Comparison of ENCODE assay signal across 8 cellular contexts in genomic region chr10:96747734-96748550, GRCh38. TPM values are rescaled to one million over a fixed set of nuclear protein-coding genes. Genes with fewer than 3 reads are reported as not detected.
DNase-seq lines count a peak whose midpoint lies in the region; ATAC-seq and TF ChIP-seq lines count a peak whose summit lies in the region.

No MANE protein-coding gene starts in this region.

- CTCF ChIA-PET in activated CD8-positive, alpha-beta T cell treated with anti-CD3 and anti-CD28 coated beads, Interleukin-2, amount 10 ng/mL, durations not matched to agents 7 days and 5 days (lab: Charles Lee), result interaction anchor here (1.2 to 2.1 kb wide), 2 partner anchors 102 to 107 kb away, joined by 3 to 7 read pairs; no protein-coding TSS in a partner anchor

- POLR2A ChIA-PET in activated CD8-positive, alpha-beta T cell treated with anti-CD3 and anti-CD28 coated beads, Interleukin-2, amount 10 ng/mL, durations not matched to agents 7 days and 5 days (lab: Charles Lee), result interaction anchor here (0.6 kb wide), 1 partner anchor 369 kb away, joined by 3 read pairs; no protein-coding TSS in a partner anchor

- H3K27me3 Mint-ChIP-seq in CD4-positive, CD25-positive, alpha-beta regulatory T cell, result peaks cover 6% of the 10 kb centered on the region
- peaks cover 6% of the 10 kb centered on the region for H3K27me3 Mint-ChIP-seq in activated CD8-positive, alpha-beta T cell treated with anti-CD3 and anti-CD28 coated beads, Interleukin-2, amount 10 ng/mL, durations not matched to agents 7 days and 5 days (ENCODE audit: low read depth)

- H3K9me3 ChIP-seq in CD4-positive, CD25-positive, alpha-beta regulatory T cell (ENCODE audit: control insufficient read depth in 2 of 2, low read length in 2 of 2), result no peaks in the 10 kb centered on the region
- H3K9me3 ChIP-seq in tibial artery (no peaks in the 10 kb centered on the region), psoas muscle (no peaks in the 10 kb centered on the region)

- H3K36me3 Mint-ChIP-seq in CD4-positive, CD25-positive, alpha-beta regulatory T cell, result no peaks in the 10 kb centered on the region
- no peaks in the 10 kb centered on the region for H3K36me3 Mint-ChIP-seq in activated CD8-positive, alpha-beta T cell treated with anti-CD3 and anti-CD28 coated beads, Interleukin-2, amount 10 ng/mL, durations not matched to agents 7 days and 5 days (ENCODE audit: low read depth)

- intact Hi-C loops in tibial artery (cut with DNase I; ENCODE audit: low total_unique reads), result no loop called here
- intact Hi-C loops in psoas muscle (cut with DNase I), result loop anchor here in 1 of 2 donors (10.0 kb wide), 1 partner anchor 353 kb away; no protein-coding TSS in a partner anchor

- 64 to 69% (median 64%) methylated on average over 7 of the region's 7 CpGs for WGBS in psoas muscle, 3 donors

- H3K4me3 Mint-ChIP-seq in CD4-positive, CD25-positive, alpha-beta regulatory T cell, result no peak overlapping the region
- H3K4me3 Mint-ChIP-seq in activated CD8-positive, alpha-beta T cell treated with anti-CD3 and anti-CD28 coated beads, Interleukin-2, amount 10 ng/mL, durations not matched to agents 7 days and 5 days, result no peak overlapping the region

- H3K27ac ChIP-seq in CD4-positive, CD25-positive, alpha-beta regulatory T cell (ENCODE audit: insufficient read depth, low read length, poor library complexity, severe bottlenecking), result no peak overlapping the region
- no peak overlapping the region for H3K27ac ChIP-seq in tibial artery
- no peak overlapping the region for H3K27ac ChIP-seq in psoas muscle

- DNase-seq in CD4-positive, CD25-positive, alpha-beta regulatory T cell, result peak in 1 of 3 donors; percentile 48
- DNase-seq in activated CD8-positive, alpha-beta T cell treated with anti-CD3 and anti-CD28 coated beads, Interleukin-2, amount 10 ng/mL, durations not matched to agents 7 days and 5 days, result peak; percentile 26
- DNase-seq in tibial artery (no peak), NCI-H510A (lab: John Stamatoyannopoulos, UW) (no peak), psoas muscle (no peak)
- DNase-seq in activated CD4-positive, CD25-positive, alpha-beta regulatory T cell treated with anti-CD3 and anti-CD28 coated beads, Interleukin-2, amount 50 U/mL, for 72 hours, result no peak

- TF ChIP-seq CTCF in tibial artery (IDR thresholded peaks at IDR 0.05) (no peak), psoas muscle (IDR thresholded peaks at IDR 0.05) (no peak)

- H3K4me1 Mint-ChIP-seq in CD4-positive, CD25-positive, alpha-beta regulatory T cell, result peaks cover 0 to 9% (median 4%) of the 10 kb centered on the region in 4 donors
- peaks cover 16% of the 10 kb centered on the region for H3K4me1 Mint-ChIP-seq in activated CD8-positive, alpha-beta T cell treated with anti-CD3 and anti-CD28 coated beads, Interleukin-2, amount 10 ng/mL, durations not matched to agents 7 days and 5 days (ENCODE audit: low read depth)

- H3K27ac Mint-ChIP-seq in CD4-positive, CD25-positive, alpha-beta regulatory T cell, result peak overlapping the region in 1 of 3 donors; percentile 32
- H3K27ac Mint-ChIP-seq in activated CD8-positive, alpha-beta T cell treated with anti-CD3 and anti-CD28 coated beads, Interleukin-2, amount 10 ng/mL, durations not matched to agents 7 days and 5 days, result peak overlapping the region; percentile 72

- no peak overlapping the region for H3K4me3 ChIP-seq in CD4-positive, CD25-positive, alpha-beta regulatory T cell (ENCODE audit: low read depth, low read length)
- no peak overlapping the region for H3K4me3 ChIP-seq in tibial artery
- H3K4me3 ChIP-seq in psoas muscle, result no peak overlapping the region

- no peaks in the 10 kb centered on the region for H3K27me3 ChIP-seq in CD4-positive, CD25-positive, alpha-beta regulatory T cell (ENCODE audit: control insufficient read depth, insufficient read depth, low read length)
- peaks cover 0 to 3% of the 10 kb centered on the region in 2 donors for H3K27me3 ChIP-seq in tibial artery
- H3K27me3 ChIP-seq in psoas muscle (ENCODE audit: insufficient read depth in 3 of 3, low read length in 2 of 3), result no peaks in the 10 kb centered on the region

- H3K9me3 Mint-ChIP-seq in CD4-positive, CD25-positive, alpha-beta regulatory T cell, result no peaks in the 10 kb centered on the region
- no peaks in the 10 kb centered on the region for H3K9me3 Mint-ChIP-seq in activated CD8-positive, alpha-beta T cell treated with anti-CD3 and anti-CD28 coated beads, Interleukin-2, amount 10 ng/mL, durations not matched to agents 7 days and 5 days (ENCODE audit: insufficient read depth)

- H3K4me1 ChIP-seq in CD4-positive, CD25-positive, alpha-beta regulatory T cell (ENCODE audit: control insufficient read depth, insufficient read depth, low read length, poor library complexity, severe bottlenecking), result peaks cover 4% of the 10 kb centered on the region
- H3K4me1 ChIP-seq in tibial artery (no peaks in the 10 kb centered on the region), psoas muscle (no peaks in the 10 kb centered on the region)

- peak; percentile 47 to 52 for ATAC-seq in CD4-positive, CD25-positive, alpha-beta regulatory T cell (ENCODE audit: low read depth in 2 of 2)
- ATAC-seq in GM19467 (IDR thresholded peaks at IDR 0.05; ENCODE audit: unreplicated experiment) (peak; percentile 87), HG03439 (IDR thresholded peaks at IDR 0.05; ENCODE audit: unreplicated experiment) (peak; percentile 86), psoas muscle (no peak)
- ATAC-seq in activated CD8-positive, alpha-beta T cell treated with anti-CD3 and anti-CD28 coated beads, Interleukin-2, amount 10 ng/mL, durations not matched to agents 7 days and 5 days, result no peak

- H3K36me3 ChIP-seq in CD4-positive, CD25-positive, alpha-beta regulatory T cell (ENCODE audit: control insufficient read depth, insufficient read depth, low read length), result no peaks in the 10 kb centered on the region
- no peaks in the 10 kb centered on the region for H3K36me3 ChIP-seq in tibial artery
- no peaks in the 10 kb centered on the region for H3K36me3 ChIP-seq in psoas muscle (ENCODE audit: insufficient read depth in 1 of 2, low read depth in 1 of 2)

RNA-seq across cellular contexts. Expression of gene PIK3AP1, which starts 27.6 kb away (rescaled TPM):
- total RNA-seq in CD4-positive, CD25-positive, alpha-beta regulatory T cell, result 1.5 TPM
- polyA plus RNA-seq in CD4-positive, CD25-positive, alpha-beta regulatory T cell, result 1 to 10 TPM in 3 of 4 donors, under 1 TPM in 1; 0.92 to 3.5 (median 1.8) TPM
- total RNA-seq in activated CD8-positive, alpha-beta T cell treated with anti-CD3 and anti-CD28 coated beads, Interleukin-2, amount 10 ng/mL, durations not matched to agents 7 days and 5 days, result 1 to 10 TPM; 6.2 to 6.8 TPM
- 1 to 10 TPM; 1.4 to 3.5 (median 2.6) TPM for total RNA-seq in psoas muscle
- 1 to 10 TPM in 1 of 3 donors, under 1 TPM in 2; 0.17 to 8.6 (median 0.43) TPM for polyA plus RNA-seq in psoas muscle

Comparison
In these comparisons a context has a peak if more than half of its experiments do, and no peak if none do; other contexts are left out.
1. ATAC-seq: peak in CD4-positive, CD25-positive, alpha-beta regulatory T cell (2 of 2), GM19467 (single experiment) and HG03439 (single experiment); none in activated CD8-positive, alpha-beta T cell treated with anti-CD3 and anti-CD28 coated beads, Interleukin-2, amount 10 ng/mL, durations not matched to agents 7 days and 5 days (single experiment) and psoas muscle (0 of 4).